8 cellular contexts compared by ENCODE assay signal in genomic region chr16:57802635-57803412, GRCh38. TPM values are rescaled to one million over a fixed set of nuclear protein-coding genes. Genes with fewer than 3 reads are reported as not detected.
DNase-seq lines count a peak whose midpoint lies in the region; ATAC-seq and TF ChIP-seq lines count a peak whose summit lies in the region.

No MANE protein-coding gene starts in this region.

- CTCF ChIA-PET in activated CD4-positive, alpha-beta memory T cell treated with anti-CD3 and anti-CD28 coated beads, Interleukin-2, amount 10 ng/mL, durations not matched to agents 7 days and 5 days (lab: Charles Lee), result interaction anchor here (1.3 kb wide), 1 partner anchor 8 kb away, joined by 5 read pairs; no protein-coding TSS in a partner anchor

- peak overlapping the region; percentile 67 for H3K4me3 Mint-ChIP-seq in activated CD4-positive, alpha-beta memory T cell treated with anti-CD3 and anti-CD28 coated beads, Interleukin-2, amount 10 ng/mL, durations not matched to agents 7 days and 5 days
- H3K4me3 Mint-ChIP-seq in glutamatergic neuron (ENCODE audit: unreplicated experiment) (peak overlapping the region; percentile 89), osteocyte (ENCODE audit: unreplicated experiment) (peak overlapping the region; percentile 84)

- POLR2A ChIA-PET in activated CD4-positive, alpha-beta memory T cell treated with anti-CD3 and anti-CD28 coated beads, Interleukin-2, amount 10 ng/mL, durations not matched to agents 7 days and 5 days (lab: Charles Lee), result interaction anchor here (1.5 kb wide), 1 partner anchor 8 kb away, joined by 7 read pairs; no protein-coding TSS in a partner anchor

- H3K4me1 Mint-ChIP-seq in activated CD4-positive, alpha-beta memory T cell treated with anti-CD3 and anti-CD28 coated beads, Interleukin-2, amount 10 ng/mL, durations not matched to agents 7 days and 5 days, result peaks cover 34% of the 10 kb centered on the region
- H3K4me1 Mint-ChIP-seq in glutamatergic neuron (ENCODE audit: low read depth, unreplicated experiment) (peaks cover 20% of the 10 kb centered on the region), osteocyte (ENCODE audit: unreplicated experiment) (peaks cover 78% of the 10 kb centered on the region)

- no peak for DNase-seq in activated CD4-positive, CD25-positive, alpha-beta regulatory T cell treated with anti-CD3 and anti-CD28 coated beads, Interleukin-2, amount 50 U/mL, for 72 hours
- DNase-seq in activated CD4-positive, alpha-beta memory T cell treated with anti-CD3 and anti-CD28 coated beads, Interleukin-2, amount 10 ng/mL, durations not matched to agents 7 days and 5 days, result no peak
- no peak for DNase-seq in glutamatergic neuron
- DNase-seq in osteocyte (ENCODE audit: extremely low spot score, unreplicated experiment), result no peak
- no peak for DNase-seq in SW480 (ENCODE audit: low spot score)
- DNase-seq in GDM1 (lab: John Stamatoyannopoulos, UW), result no peak
- no peak for DNase-seq in stimulated activated CD4-positive, alpha-beta T cell treated with anti-CD3 and anti-CD28 coated beads, Interleukin-15, amount 100 ng/mL, for 24 hours

- TF ChIP-seq CTCF in glutamatergic neuron (IDR thresholded peaks at IDR 0.05; ENCODE audit: partially characterized antibody, unreplicated experiment) (no peak), osteocyte (IDR thresholded peaks at IDR 0.05) (no peak)

- ATAC-seq in activated CD4-positive, CD25-positive, alpha-beta regulatory T cell treated with anti-CD3 and anti-CD28 coated beads, Interleukin-2, amount 50 U/mL, for 24 hours, result peak; percentile 19 to 38

- H3K27me3 Mint-ChIP-seq in activated CD4-positive, alpha-beta memory T cell treated with anti-CD3 and anti-CD28 coated beads, Interleukin-2, amount 10 ng/mL, durations not matched to agents 7 days and 5 days, result peaks cover 71% of the 10 kb centered on the region
- H3K27me3 Mint-ChIP-seq in glutamatergic neuron (ENCODE audit: unreplicated experiment) (peaks cover 9% of the 10 kb centered on the region), osteocyte (ENCODE audit: unreplicated experiment) (no peaks in the 10 kb centered on the region)

- no peak overlapping the region for H3K27ac Mint-ChIP-seq in activated CD4-positive, alpha-beta memory T cell treated with anti-CD3 and anti-CD28 coated beads, Interleukin-2, amount 10 ng/mL, durations not matched to agents 7 days and 5 days
- H3K27ac Mint-ChIP-seq in glutamatergic neuron (ENCODE audit: unreplicated experiment) (peak overlapping the region; percentile 69), osteocyte (ENCODE audit: unreplicated experiment) (peak overlapping the region; percentile 99)

- peaks cover 5% of the 10 kb centered on the region for H3K36me3 Mint-ChIP-seq in activated CD4-positive, alpha-beta memory T cell treated with anti-CD3 and anti-CD28 coated beads, Interleukin-2, amount 10 ng/mL, durations not matched to agents 7 days and 5 days (ENCODE audit: low read depth)
- H3K36me3 Mint-ChIP-seq in glutamatergic neuron (ENCODE audit: unreplicated experiment) (no peaks in the 10 kb centered on the region), osteocyte (ENCODE audit: unreplicated experiment) (peaks cover 7% of the 10 kb centered on the region)

- no peaks in the 10 kb centered on the region for H3K9me3 Mint-ChIP-seq in activated CD4-positive, alpha-beta memory T cell treated with anti-CD3 and anti-CD28 coated beads, Interleukin-2, amount 10 ng/mL, durations not matched to agents 7 days and 5 days
- peaks cover 7% of the 10 kb centered on the region for H3K9me3 Mint-ChIP-seq in glutamatergic neuron (ENCODE audit: unreplicated experiment)
- H3K9me3 Mint-ChIP-seq in osteocyte (ENCODE audit: unreplicated experiment), result no peaks in the 10 kb centered on the region

RNA-seq across cellular contexts. Expression of gene KIFC3, which starts 0.5 kb away (rescaled TPM):
- not detected for total RNA-seq in activated CD4-positive, alpha-beta memory T cell treated with anti-CD3 and anti-CD28 coated beads, Interleukin-2, amount 10 ng/mL, durations not matched to agents 7 days and 5 days
- total RNA-seq in glutamatergic neuron (ENCODE audit: unreplicated experiment) (0.76 TPM), osteocyte (191 and 196 TPM in 2 replicates)

Comparison
In these comparisons a context has a peak if more than half of its experiments do, and no peak if none do; other contexts are left out.
1. RNA of gene KIFC3, which starts 0.5 kb away (total RNA-seq): 191 to 196 TPM in osteocyte; 0.76 TPM in glutamatergic neuron (single experiment) and not detected in activated CD4-positive, alpha-beta memory T cell treated with anti-CD3 and anti-CD28 coated beads, Interleukin-2, amount 10 ng/mL, durations not matched to agents 7 days and 5 days; every median in the first group is over 100 times any median in the second.
2. Peak in every context shown above with its lines, with median percentiles within 50 percentile points of each other: H3K4me3 Mint-ChIP-seq.